8 cellular contexts compared by ENCODE assay signal in the genomic region with DNA sequence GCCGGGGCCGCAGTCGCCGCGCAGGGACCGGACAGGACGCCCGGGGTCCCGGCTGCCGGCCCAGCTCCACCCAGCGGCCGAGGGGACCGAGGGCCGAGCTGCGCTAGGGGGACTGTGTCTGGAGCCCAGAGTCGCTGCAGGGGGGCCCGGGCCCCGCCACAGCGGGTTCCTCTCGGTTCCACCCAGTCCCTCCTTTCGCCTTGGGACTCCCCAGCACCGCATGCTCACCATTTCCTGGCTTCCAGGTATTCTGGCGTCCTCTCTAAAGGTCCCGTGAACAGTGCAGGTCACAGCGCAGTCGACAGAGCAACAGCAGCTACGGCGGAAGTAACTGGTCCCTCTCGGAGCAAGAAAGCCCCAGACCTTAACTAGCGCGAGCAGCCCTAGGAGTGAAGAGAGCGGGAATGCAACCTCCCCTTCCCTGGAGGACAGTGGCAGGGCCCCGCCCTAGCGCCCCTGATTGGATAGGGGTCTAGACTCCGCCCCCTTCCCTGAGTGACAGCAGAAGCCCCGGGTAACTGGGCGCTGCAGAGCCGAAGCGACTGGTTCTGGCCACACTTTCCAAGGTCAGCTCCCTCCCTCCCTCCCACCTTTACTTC. TPM values are rescaled to one million over a fixed set of nuclear protein-coding genes. Genes with fewer than 3 reads are reported as not detected.
A peak's percentile ranks its signal among the peaks of the same experiment; 100 is the strongest.
DNase-seq lines count a peak whose midpoint lies in the region; ATAC-seq and TF ChIP-seq lines count a peak whose summit lies in the region.

A gene (minus strand): TSS at position 391 of the 599 bp plus-strand sequence. CDS start 160 bp downstream, at position 231.

- H3K9me3 ChIP-seq in mononuclear cell (ENCODE audit: low read depth, low read length): no peaks in the 10 kb centered on the region

- TF ChIP-seq CTCF in AG10803 (conservative IDR thresholded peaks at IDR 0.05; ENCODE audit: low read length): peak; percentile 9

- H3K4me3 Mint-ChIP-seq in stimulated activated memory B cell treated with anti-CD40 and anti-IgM and Interleukin-4, amounts not matched to agents 10 μg/mL and 1 μg/mL and 100 μg/mL, for 72 hours: peak within 1 kb of the TSS; percentile 93

- H3K36me3 Mint-ChIP-seq in stimulated activated memory B cell treated with anti-CD40 and anti-IgM and Interleukin-4, amounts not matched to agents 10 μg/mL and 1 μg/mL and 100 μg/mL, for 72 hours: no peaks in the 10 kb centered on the region

- H3K9me3 Mint-ChIP-seq in stimulated activated memory B cell treated with anti-CD40 and anti-IgM and Interleukin-4, amounts not matched to agents 10 μg/mL and 1 μg/mL and 100 μg/mL, for 72 hours: no peaks in the 10 kb centered on the region

- ATAC-seq in GM18907 (IDR thresholded peaks at IDR 0.05; ENCODE audit: unreplicated experiment) (peak; percentile 85), HG03159 (IDR thresholded peaks at IDR 0.05; ENCODE audit: unreplicated experiment) (peak; percentile 69), esophagus mucosa (peak; percentile 95)
- peak; percentile 95 for ATAC-seq in stimulated activated memory B cell treated with anti-CD40 and anti-IgM and Interleukin-4, amounts not matched to agents 10 μg/mL and 1 μg/mL and 100 μg/mL, for 72 hours

- H3K27ac Mint-ChIP-seq in stimulated activated memory B cell treated with anti-CD40 and anti-IgM and Interleukin-4, amounts not matched to agents 10 μg/mL and 1 μg/mL and 100 μg/mL, for 72 hours: peak within 1 kb of the TSS; percentile 21

- peaks cover 19% of the 10 kb centered on the region for H3K4me1 ChIP-seq in mononuclear cell (ENCODE audit: insufficient read depth, low read length)

- DNase-seq in AG10803 (ENCODE audit: low read depth) (peak; percentile 75), NCI-H748 (lab: John Stamatoyannopoulos, UW; ENCODE audit: unreplicated experiment) (peak; percentile 93)
- DNase-seq in activated CD8-positive, alpha-beta memory T cell treated with anti-CD3 and anti-CD28 coated beads, Interleukin-2, amount 50 U/mL, for 4 hours: peak; percentile 44

- H3K4me3 ChIP-seq in AG10803 (ENCODE audit: low read length) (peak within 1 kb of the TSS; percentile 80), mononuclear cell (ENCODE audit: low read length) (peak within 1 kb of the TSS; percentile 45)

- peaks cover 18% of the 10 kb centered on the region for H3K4me1 Mint-ChIP-seq in stimulated activated memory B cell treated with anti-CD40 and anti-IgM and Interleukin-4, amounts not matched to agents 10 μg/mL and 1 μg/mL and 100 μg/mL, for 72 hours

- peaks cover 4% of the 10 kb centered on the region for H3K27me3 ChIP-seq in mononuclear cell (ENCODE audit: insufficient read depth, low read length)

- peaks cover 9% of the 10 kb centered on the region for H3K27me3 Mint-ChIP-seq in stimulated activated memory B cell treated with anti-CD40 and anti-IgM and Interleukin-4, amounts not matched to agents 10 μg/mL and 1 μg/mL and 100 μg/mL, for 72 hours

RNA-seq across cellular contexts. Expression of the gene that starts here (rescaled TPM):
- 0.20 TPM for total RNA-seq in esophagus mucosa
- total RNA-seq in mononuclear cell: not detected

Comparison
In these comparisons a context has a peak if more than half of its experiments do, and no peak if none do; other contexts are left out.
1. Peak in every context shown above with its lines: DNase-seq, ATAC-seq and H3K4me3 ChIP-seq.
2. Peak in ATAC-seq in esophagus mucosa; RNA of the gene not detected or under 1 TPM.